ENCODE assay signal across 8 cellular contexts in the genomic region with DNA sequence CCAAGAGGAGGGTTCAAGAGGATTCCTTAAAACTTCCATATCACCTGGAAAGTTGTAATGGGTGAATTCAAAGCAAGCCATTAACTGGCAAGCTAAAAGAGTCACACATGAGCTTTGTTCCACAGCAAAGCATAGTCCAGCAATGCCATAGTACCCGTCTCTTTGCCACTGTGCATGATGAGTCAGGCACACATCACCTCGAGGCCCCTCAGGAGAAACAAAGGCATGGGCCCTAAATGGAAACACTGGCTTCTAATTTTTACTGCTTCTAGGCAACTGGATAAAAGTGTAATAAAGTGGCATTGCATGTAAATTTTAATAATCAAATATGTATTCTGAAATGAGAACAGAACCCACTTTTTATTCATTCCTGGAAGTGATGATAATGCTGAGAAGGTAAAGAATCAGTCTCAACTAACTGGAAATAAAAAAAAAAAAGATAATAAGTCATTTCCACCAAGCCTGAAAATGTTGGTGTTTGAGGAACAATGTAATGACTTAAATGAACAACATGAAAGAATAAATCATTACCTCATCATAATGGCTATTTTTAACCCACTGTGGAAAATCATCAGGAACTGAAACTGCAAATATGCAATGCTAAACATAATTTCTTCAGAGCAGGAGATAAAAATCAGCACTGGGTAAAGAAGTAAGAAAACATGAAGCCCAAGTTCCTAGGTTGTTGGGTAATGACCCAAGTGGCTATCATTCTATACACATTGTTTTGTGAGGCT.
A peak's percentile ranks its signal among the peaks of the same experiment; 100 is the strongest.
DNase-seq lines count a peak whose midpoint lies in the region; ATAC-seq, FAIRE-seq and TF ChIP-seq lines count a peak whose summit lies in the region.

No MANE protein-coding gene starts in this region.

- BruUV-seq in OCI-LY7 (replicated peaks; lab: Mats Ljungman, UMichigan) = no TSS peak

- H3K4me3 Mint-ChIP-seq in natural killer cell treated with Interleukin-12 subunit alpha and Interleukin-12 subunit beta and Interleukin-15 and Interleukin-18, amount 100 ng/mL, for 72 hours = peak overlapping the region; percentile 54
- H3K4me3 Mint-ChIP-seq in natural killer cell (no peak overlapping the region), progenitor cell of endocrine pancreas (ENCODE audit: low read depth) (no peak overlapping the region)
- H3K4me3 Mint-ChIP-seq in stimulated activated naive CD8-positive, alpha-beta T cell treated with anti-CD3 and anti-CD28 coated beads, Interleukin-15, amount 100 ng/mL, for 72 hours = peak overlapping the region; percentile 15 to 49

- H4K20me1 ChIP-seq in OCI-LY7 (ENCODE audit: insufficient read depth, low read length) = no peaks in the 10 kb centered on the region

- ATAC-seq in natural killer cell treated with Interleukin-12 subunit alpha and Interleukin-12 subunit beta and Interleukin-15 and Interleukin-18, amount 100 ng/mL, for 72 hours = peak in 1 of 2 donors; percentile 46
- no peak for ATAC-seq in natural killer cell
- peak; percentile 79 for ATAC-seq in stimulated activated naive CD8-positive, alpha-beta T cell treated with anti-CD3 and anti-CD28 coated beads, Interleukin-15, amount 100 ng/mL, for 72 hours

- H3K4me1 Mint-ChIP-seq in natural killer cell treated with Interleukin-12 subunit alpha and Interleukin-12 subunit beta and Interleukin-15 and Interleukin-18, amount 100 ng/mL, for 72 hours (ENCODE audit: low read depth in 2 of 2) = peaks cover 44 to 59% of the 10 kb centered on the region in 2 donors
- H3K4me1 Mint-ChIP-seq in natural killer cell = peaks cover 16 to 35% of the 10 kb centered on the region in 2 donors
- H3K4me1 Mint-ChIP-seq in stimulated activated naive CD8-positive, alpha-beta T cell treated with anti-CD3 and anti-CD28 coated beads, Interleukin-15, amount 100 ng/mL, for 72 hours = peaks cover 51% of the 10 kb centered on the region
- H3K4me1 Mint-ChIP-seq in progenitor cell of endocrine pancreas (ENCODE audit: low read depth) = no peaks in the 10 kb centered on the region

- peaks cover 3% of the 10 kb centered on the region for H3K36me3 ChIP-seq in OCI-LY7 (ENCODE audit: insufficient read depth, low read length)

- no peak overlapping the region for H2AFZ ChIP-seq in OCI-LY7 (ENCODE audit: low read length)

- H3K4me1 ChIP-seq in OCI-LY7 (ENCODE audit: insufficient read depth, low read length, poor library complexity, severe bottlenecking) = peaks cover 16% of the 10 kb centered on the region

- no peaks in the 10 kb centered on the region for H3K9me3 ChIP-seq in OCI-LY7 (ENCODE audit: low read length)

- intact Hi-C loops in natural killer cell (cut with micrococcal nuclease) = no loop called here
- intact Hi-C loops in OCI-LY7 (cut with micrococcal nuclease; ENCODE audit: unreplicated experiment) = no loop called here

- DNase-seq in natural killer cell treated with Interleukin-12 subunit alpha and Interleukin-12 subunit beta and Interleukin-15 and Interleukin-18, amount 100 ng/mL, for 72 hours (ENCODE audit: low spot score) = no peak
- DNase-seq in natural killer cell (no peak), OCI-LY7 (ENCODE audit: low spot score) (peak; percentile 38), fibroblast of gingiva (ENCODE audit: low read depth) (peak; percentile 21), progenitor cell of endocrine pancreas (ENCODE audit: low spot score, unreplicated experiment) (no peak), iPS-NIHi7 (ENCODE audit: extremely low spot score) (no peak), D721Med (ENCODE audit: insufficient read length, low spot score) (no peak)
- DNase-seq in stimulated activated naive CD8-positive, alpha-beta T cell treated with anti-CD3 and anti-CD28 coated beads, Interleukin-15, amount 100 ng/mL, for 72 hours = peak in 1 of 2 donors; percentile 40

- CTCF ChIA-PET in OCI-LY7 (lab: Charles Lee; ENCODE audit: unreplicated experiment) = no interaction called here

- no peaks in the 10 kb centered on the region for H3K27me3 Mint-ChIP-seq in natural killer cell treated with Interleukin-12 subunit alpha and Interleukin-12 subunit beta and Interleukin-15 and Interleukin-18, amount 100 ng/mL, for 72 hours
- H3K27me3 Mint-ChIP-seq in natural killer cell (ENCODE audit: low read depth in 2 of 2) (no peaks in the 10 kb centered on the region), progenitor cell of endocrine pancreas (no peaks in the 10 kb centered on the region)
- no peaks in the 10 kb centered on the region for H3K27me3 Mint-ChIP-seq in stimulated activated naive CD8-positive, alpha-beta T cell treated with anti-CD3 and anti-CD28 coated beads, Interleukin-15, amount 100 ng/mL, for 72 hours

- POLR2A ChIA-PET in OCI-LY7 (lab: Charles Lee) = interaction anchor here (0.7 to 0.8 kb wide), 2 partner anchors 7 to 9 kb away, joined by 4 read pairs; no protein-coding TSS in a partner anchor

- TF ChIP-seq CTCF in natural killer cell (IDR thresholded peaks at IDR 0.05) = no peak
- TF ChIP-seq CTCF in OCI-LY7 (conservative IDR thresholded peaks at IDR 0.05; ENCODE audit: low read length) = no peak
- TF ChIP-seq CTCF in progenitor cell of endocrine pancreas (IDR thresholded peaks at IDR 0.05; ENCODE audit: unreplicated experiment) = no peak
- no peak for TF ChIP-seq CTCF in D721Med (IDR thresholded peaks at IDR 0.05; ENCODE audit: insufficient read depth, missing control alignments)

- no peak for FAIRE-seq in D721Med (lab: Jason Lieb, UNC)

- peak overlapping the region; percentile 69 to 81 for H3K27ac Mint-ChIP-seq in natural killer cell treated with Interleukin-12 subunit alpha and Interleukin-12 subunit beta and Interleukin-15 and Interleukin-18, amount 100 ng/mL, for 72 hours
- no peak overlapping the region for H3K27ac Mint-ChIP-seq in natural killer cell
- H3K27ac Mint-ChIP-seq in stimulated activated naive CD8-positive, alpha-beta T cell treated with anti-CD3 and anti-CD28 coated beads, Interleukin-15, amount 100 ng/mL, for 72 hours = peak overlapping the region; percentile 86 to 93
- no peak overlapping the region for H3K27ac Mint-ChIP-seq in progenitor cell of endocrine pancreas

- H3K4me2 ChIP-seq in OCI-LY7 (ENCODE audit: low read length) = peak overlapping the region; percentile 21

- no peak overlapping the region for H3K4me3 ChIP-seq in OCI-LY7 (ENCODE audit: low read depth, low read length, poor library complexity, severe bottlenecking)

- H3K9me3 Mint-ChIP-seq in natural killer cell treated with Interleukin-12 subunit alpha and Interleukin-12 subunit beta and Interleukin-15 and Interleukin-18, amount 100 ng/mL, for 72 hours = peaks cover 2% of the 10 kb centered on the region
- no peaks in the 10 kb centered on the region for H3K9me3 Mint-ChIP-seq in natural killer cell
- H3K9me3 Mint-ChIP-seq in stimulated activated naive CD8-positive, alpha-beta T cell treated with anti-CD3 and anti-CD28 coated beads, Interleukin-15, amount 100 ng/mL, for 72 hours = no peaks in the 10 kb centered on the region
- H3K9me3 Mint-ChIP-seq in progenitor cell of endocrine pancreas (ENCODE audit: low read depth) = no peaks in the 10 kb centered on the region

- no peaks in the 10 kb centered on the region for H3K79me2 ChIP-seq in OCI-LY7 (ENCODE audit: insufficient read depth, low read depth, low read length)

- no peak overlapping the region for H3K27ac ChIP-seq in OCI-LY7 (ENCODE audit: low read depth, low read length, poor library complexity, severe bottlenecking)

- peaks cover 39% of the 10 kb centered on the region for H3K36me3 Mint-ChIP-seq in natural killer cell treated with Interleukin-12 subunit alpha and Interleukin-12 subunit beta and Interleukin-15 and Interleukin-18, amount 100 ng/mL, for 72 hours
- H3K36me3 Mint-ChIP-seq in natural killer cell (no peaks in the 10 kb centered on the region), progenitor cell of endocrine pancreas (ENCODE audit: insufficient read depth) (no peaks in the 10 kb centered on the region)

- H3K9me2 ChIP-seq in OCI-LY7 (ENCODE audit: insufficient read depth, low read length) = no peaks in the 10 kb centered on the region

Comparison
In these comparisons a context has a peak if more than half of its experiments do, and no peak if none do; other contexts are left out.
1. H3K27ac Mint-ChIP-seq: peak in natural killer cell treated with Interleukin-12 subunit alpha and Interleukin-12 subunit beta and Interleukin-15 and Interleukin-18, amount 100 ng/mL, for 72 hours (2 of 2) and stimulated activated naive CD8-positive, alpha-beta T cell treated with anti-CD3 and anti-CD28 coated beads, Interleukin-15, amount 100 ng/mL, for 72 hours (2 of 2); none in natural killer cell (0 of 2) and progenitor cell of endocrine pancreas (single experiment).
2. H3K4me3 Mint-ChIP-seq: peak in natural killer cell treated with Interleukin-12 subunit alpha and Interleukin-12 subunit beta and Interleukin-15 and Interleukin-18, amount 100 ng/mL, for 72 hours (single experiment) and stimulated activated naive CD8-positive, alpha-beta T cell treated with anti-CD3 and anti-CD28 coated beads, Interleukin-15, amount 100 ng/mL, for 72 hours (2 of 2); none in natural killer cell (single experiment) and progenitor cell of endocrine pancreas (single experiment).
3. DNase-seq: peak in OCI-LY7 (single experiment) and fibroblast of gingiva (single experiment); none in natural killer cell treated with Interleukin-12 subunit alpha and Interleukin-12 subunit beta and Interleukin-15 and Interleukin-18, amount 100 ng/mL, for 72 hours (single experiment), natural killer cell (single experiment), progenitor cell of endocrine pancreas (single experiment), iPS-NIHi7 (single experiment) and D721Med (single experiment).